In the genomic region with DNA sequence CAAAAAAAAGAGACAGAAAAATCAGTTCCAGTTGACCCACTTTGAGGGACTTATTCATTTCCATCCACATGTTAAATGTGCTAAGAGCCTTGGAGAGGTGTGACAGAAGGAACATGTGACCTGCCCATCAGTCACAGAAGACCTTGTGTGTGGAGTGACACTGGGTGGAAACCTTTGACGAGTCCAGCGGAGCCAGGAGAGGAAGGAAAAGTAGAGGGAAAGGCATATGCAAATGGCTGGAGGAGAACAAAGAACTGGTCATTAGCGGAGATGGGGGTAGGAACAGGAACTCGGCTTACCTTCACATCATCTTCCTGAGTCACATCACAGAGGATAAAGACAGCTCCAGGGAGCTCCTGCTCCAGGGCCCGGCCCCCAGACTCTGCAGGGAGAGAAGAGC, we compare ENCODE assay signal across 1 cellular context.
TF ChIP-seq lines count a peak whose summit lies in the region.

No MANE protein-coding gene starts in this region.

TF ChIP-seq in H1, 55 proteins besides CTCF, POLR2A, EP300 and RAD21:
- TF ChIP-seq, protein P1, sequence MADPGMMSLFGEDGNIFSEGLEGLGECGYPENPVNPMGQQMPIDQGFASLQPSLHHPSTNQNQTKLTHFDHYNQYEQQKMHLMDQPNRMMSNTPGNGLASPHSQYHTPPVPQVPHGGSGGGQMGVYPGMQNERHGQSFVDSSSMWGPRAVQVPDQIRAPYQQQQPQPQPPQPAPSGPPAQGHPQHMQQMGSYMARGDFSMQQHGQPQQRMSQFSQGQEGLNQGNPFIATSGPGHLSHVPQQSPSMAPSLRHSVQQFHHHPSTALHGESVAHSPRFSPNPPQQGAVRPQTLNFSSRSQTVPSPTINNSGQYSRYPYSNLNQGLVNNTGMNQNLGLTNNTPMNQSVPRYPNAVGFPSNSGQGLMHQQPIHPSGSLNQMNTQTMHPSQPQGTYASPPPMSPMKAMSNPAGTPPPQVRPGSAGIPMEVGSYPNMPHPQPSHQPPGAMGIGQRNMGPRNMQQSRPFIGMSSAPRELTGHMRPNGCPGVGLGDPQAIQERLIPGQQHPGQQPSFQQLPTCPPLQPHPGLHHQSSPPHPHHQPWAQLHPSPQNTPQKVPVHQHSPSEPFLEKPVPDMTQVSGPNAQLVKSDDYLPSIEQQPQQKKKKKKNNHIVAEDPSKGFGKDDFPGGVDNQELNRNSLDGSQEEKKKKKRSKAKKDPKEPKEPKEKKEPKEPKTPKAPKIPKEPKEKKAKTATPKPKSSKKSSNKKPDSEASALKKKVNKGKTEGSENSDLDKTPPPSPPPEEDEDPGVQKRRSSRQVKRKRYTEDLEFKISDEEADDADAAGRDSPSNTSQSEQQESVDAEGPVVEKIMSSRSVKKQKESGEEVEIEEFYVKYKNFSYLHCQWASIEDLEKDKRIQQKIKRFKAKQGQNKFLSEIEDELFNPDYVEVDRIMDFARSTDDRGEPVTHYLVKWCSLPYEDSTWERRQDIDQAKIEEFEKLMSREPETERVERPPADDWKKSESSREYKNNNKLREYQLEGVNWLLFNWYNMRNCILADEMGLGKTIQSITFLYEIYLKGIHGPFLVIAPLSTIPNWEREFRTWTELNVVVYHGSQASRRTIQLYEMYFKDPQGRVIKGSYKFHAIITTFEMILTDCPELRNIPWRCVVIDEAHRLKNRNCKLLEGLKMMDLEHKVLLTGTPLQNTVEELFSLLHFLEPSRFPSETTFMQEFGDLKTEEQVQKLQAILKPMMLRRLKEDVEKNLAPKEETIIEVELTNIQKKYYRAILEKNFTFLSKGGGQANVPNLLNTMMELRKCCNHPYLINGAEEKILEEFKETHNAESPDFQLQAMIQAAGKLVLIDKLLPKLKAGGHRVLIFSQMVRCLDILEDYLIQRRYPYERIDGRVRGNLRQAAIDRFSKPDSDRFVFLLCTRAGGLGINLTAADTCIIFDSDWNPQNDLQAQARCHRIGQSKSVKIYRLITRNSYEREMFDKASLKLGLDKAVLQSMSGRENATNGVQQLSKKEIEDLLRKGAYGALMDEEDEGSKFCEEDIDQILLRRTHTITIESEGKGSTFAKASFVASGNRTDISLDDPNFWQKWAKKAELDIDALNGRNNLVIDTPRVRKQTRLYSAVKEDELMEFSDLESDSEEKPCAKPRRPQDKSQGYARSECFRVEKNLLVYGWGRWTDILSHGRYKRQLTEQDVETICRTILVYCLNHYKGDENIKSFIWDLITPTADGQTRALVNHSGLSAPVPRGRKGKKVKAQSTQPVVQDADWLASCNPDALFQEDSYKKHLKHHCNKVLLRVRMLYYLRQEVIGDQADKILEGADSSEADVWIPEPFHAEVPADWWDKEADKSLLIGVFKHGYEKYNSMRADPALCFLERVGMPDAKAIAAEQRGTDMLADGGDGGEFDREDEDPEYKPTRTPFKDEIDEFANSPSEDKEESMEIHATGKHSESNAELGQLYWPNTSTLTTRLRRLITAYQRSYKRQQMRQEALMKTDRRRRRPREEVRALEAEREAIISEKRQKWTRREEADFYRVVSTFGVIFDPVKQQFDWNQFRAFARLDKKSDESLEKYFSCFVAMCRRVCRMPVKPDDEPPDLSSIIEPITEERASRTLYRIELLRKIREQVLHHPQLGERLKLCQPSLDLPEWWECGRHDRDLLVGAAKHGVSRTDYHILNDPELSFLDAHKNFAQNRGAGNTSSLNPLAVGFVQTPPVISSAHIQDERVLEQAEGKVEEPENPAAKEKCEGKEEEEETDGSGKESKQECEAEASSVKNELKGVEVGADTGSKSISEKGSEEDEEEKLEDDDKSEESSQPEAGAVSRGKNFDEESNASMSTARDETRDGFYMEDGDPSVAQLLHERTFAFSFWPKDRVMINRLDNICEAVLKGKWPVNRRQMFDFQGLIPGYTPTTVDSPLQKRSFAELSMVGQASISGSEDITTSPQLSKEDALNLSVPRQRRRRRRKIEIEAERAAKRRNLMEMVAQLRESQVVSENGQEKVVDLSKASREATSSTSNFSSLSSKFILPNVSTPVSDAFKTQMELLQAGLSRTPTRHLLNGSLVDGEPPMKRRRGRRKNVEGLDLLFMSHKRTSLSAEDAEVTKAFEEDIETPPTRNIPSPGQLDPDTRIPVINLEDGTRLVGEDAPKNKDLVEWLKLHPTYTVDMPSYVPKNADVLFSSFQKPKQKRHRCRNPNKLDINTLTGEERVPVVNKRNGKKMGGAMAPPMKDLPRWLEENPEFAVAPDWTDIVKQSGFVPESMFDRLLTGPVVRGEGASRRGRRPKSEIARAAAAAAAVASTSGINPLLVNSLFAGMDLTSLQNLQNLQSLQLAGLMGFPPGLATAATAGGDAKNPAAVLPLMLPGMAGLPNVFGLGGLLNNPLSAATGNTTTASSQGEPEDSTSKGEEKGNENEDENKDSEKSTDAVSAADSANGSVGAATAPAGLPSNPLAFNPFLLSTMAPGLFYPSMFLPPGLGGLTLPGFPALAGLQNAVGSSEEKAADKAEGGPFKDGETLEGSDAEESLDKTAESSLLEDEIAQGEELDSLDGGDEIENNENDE (IDR thresholded peaks at IDR 0.05; ENCODE audit: insufficient replicate concordance, low read length), result no peak
- no peak for TF ChIP-seq GTF2F1 (IDR thresholded peaks at IDR 0.05; ENCODE audit: borderline replicate concordance, low read depth, low read length)
- TF ChIP-seq SP2 (IDR thresholded peaks at IDR 0.05; ENCODE audit: low read length), result no peak
- TF ChIP-seq PHF8 (conservative IDR thresholded peaks at IDR 0.05; ENCODE audit: low read depth, low read length), result no peak
- TF ChIP-seq EZH2 (IDR thresholded peaks at IDR 0.05; ENCODE audit: low read depth, low read length, severe bottlenecking), result no peak
- TF ChIP-seq SIX5 (IDR thresholded peaks at IDR 0.05; ENCODE audit: low read depth, low read length), result no peak
- TF ChIP-seq MAFK (IDR thresholded peaks at IDR 0.05; ENCODE audit: low read depth, low read length), result no peak
